Comparison of ENCODE assay signal across 5 cellular contexts in genomic region chr17:15749403-15749802, GRCh38. TPM values are rescaled to one million over a fixed set of nuclear protein-coding genes. Genes with fewer than 3 reads are reported as not detected.
"Had no signal": no experiment of that assay in that cellular context is flagged by ENCODE, and none has a peak within 500 bp of the region (broad histone marks: within the 10 kb centered on the region; RNA-seq: fewer than 3 reads in every experiment).

No MANE protein-coding gene starts in this region.

RNA-seq across cellular contexts. Expression of gene TBC1D26, which starts 17.3 kb away (rescaled TPM):
- total RNA-seq: GM23248, HepG2, HFFc6, HT1080 had no signal
- polyA plus RNA-seq: GM23248, IgD-negative memory B cell had no signal
